9 cellular contexts compared by ENCODE assay signal in genomic region chr17:4500188-4500565, GRCh38. TPM values are rescaled to one million over a fixed set of nuclear protein-coding genes. Genes with fewer than 3 reads are reported as not detected.
DNase-seq lines count a peak whose midpoint lies in the region; ATAC-seq and TF ChIP-seq lines count a peak whose summit lies in the region.
"Had no signal": no experiment of that assay in that cellular context is flagged by ENCODE, and none has a peak within 500 bp of the region (broad histone marks: within the 10 kb centered on the region; RNA-seq: fewer than 3 reads in every experiment).

No MANE protein-coding gene starts in this region.

- no peak for DNase-seq in activated CD8-positive, alpha-beta memory T cell treated with anti-CD3 and anti-CD28 coated beads, Interleukin-2, amount 10 ng/mL, durations not matched to agents 7 days and 5 days
- no peak for DNase-seq in activated CD8-positive, alpha-beta memory T cell treated with anti-CD3 and anti-CD28 coated beads, Interleukin-2, amount 50 U/mL, for 4 hours
- no peak for DNase-seq in activated T-helper 2 cell treated with anti-CD3 and anti-CD28 coated beads, Interferon-gamma antibody, Interleukin-2, Interleukin-4, amounts not matched to agents 10 μg/mL and 5 μg/mL and 100 μg/mL, durations not matched to agents 14 hours and 24 hours and 36 hours (ENCODE audit: low spot score)
- no peak for DNase-seq in lung (ENCODE audit: low spot score)
- no peak for DNase-seq in thoracic aorta (ENCODE audit: low spot score)
- no peak for DNase-seq in medulla oblongata (ENCODE audit: extremely low spot score)
- no peak for DNase-seq in NCI-H2081 (lab: John Stamatoyannopoulos, UW)

- TF ChIP-seq CTCF in lung (IDR thresholded peaks at IDR 0.05; ENCODE audit: control extremely low read depth, extremely low read depth) (no peak), thoracic aorta (IDR thresholded peaks at IDR 0.05) (no peak)

- no peaks in the 10 kb centered on the region for H3K27me3 ChIP-seq in lung (ENCODE audit: control insufficient read depth, insufficient read depth)
- H3K27me3 ChIP-seq in thoracic aorta (replicated peaks; ENCODE audit: insufficient read depth): no peaks in the 10 kb centered on the region

- peak overlapping the region in 1 of 2 donors; percentile 27 for H3K27ac ChIP-seq in lung (ENCODE audit: low read depth in 1 of 2, low read length in 1 of 2)
- no peak overlapping the region for H3K27ac ChIP-seq in thoracic aorta

- no peak overlapping the region for H3K27ac Mint-ChIP-seq in activated CD8-positive, alpha-beta memory T cell treated with anti-CD3 and anti-CD28 coated beads, Interleukin-2, amount 10 ng/mL, durations not matched to agents 7 days and 5 days
- H3K27ac Mint-ChIP-seq in activated T-helper 2 cell treated with anti-CD3 and anti-CD28 coated beads, Interferon-gamma antibody, Interleukin-2, Interleukin-4, amounts not matched to agents 10 μg/mL and 5 μg/mL and 100 μg/mL, durations not matched to agents 14 hours and 24 hours and 36 hours: no peak overlapping the region

- no peaks in the 10 kb centered on the region for H3K36me3 Mint-ChIP-seq in activated CD8-positive, alpha-beta memory T cell treated with anti-CD3 and anti-CD28 coated beads, Interleukin-2, amount 10 ng/mL, durations not matched to agents 7 days and 5 days
- no peaks in the 10 kb centered on the region for H3K36me3 Mint-ChIP-seq in activated T-helper 2 cell treated with anti-CD3 and anti-CD28 coated beads, Interferon-gamma antibody, Interleukin-2, Interleukin-4, amounts not matched to agents 10 μg/mL and 5 μg/mL and 100 μg/mL, durations not matched to agents 14 hours and 24 hours and 36 hours (ENCODE audit: low read depth)

- no peaks in the 10 kb centered on the region for H3K9me3 Mint-ChIP-seq in activated CD8-positive, alpha-beta memory T cell treated with anti-CD3 and anti-CD28 coated beads, Interleukin-2, amount 10 ng/mL, durations not matched to agents 7 days and 5 days (ENCODE audit: low read depth)
- no peaks in the 10 kb centered on the region for H3K9me3 Mint-ChIP-seq in activated T-helper 2 cell treated with anti-CD3 and anti-CD28 coated beads, Interferon-gamma antibody, Interleukin-2, Interleukin-4, amounts not matched to agents 10 μg/mL and 5 μg/mL and 100 μg/mL, durations not matched to agents 14 hours and 24 hours and 36 hours

- peaks cover 47% of the 10 kb centered on the region for H3K27me3 Mint-ChIP-seq in activated CD8-positive, alpha-beta memory T cell treated with anti-CD3 and anti-CD28 coated beads, Interleukin-2, amount 10 ng/mL, durations not matched to agents 7 days and 5 days
- H3K27me3 Mint-ChIP-seq in activated T-helper 2 cell treated with anti-CD3 and anti-CD28 coated beads, Interferon-gamma antibody, Interleukin-2, Interleukin-4, amounts not matched to agents 10 μg/mL and 5 μg/mL and 100 μg/mL, durations not matched to agents 14 hours and 24 hours and 36 hours (ENCODE audit: low read depth): peaks cover 36% of the 10 kb centered on the region

- H3K9me3 ChIP-seq in lung (ENCODE audit: control insufficient read depth in 2 of 2, insufficient read depth in 1 of 2, low read length in 1 of 2) (no peaks in the 10 kb centered on the region), thoracic aorta (no peaks in the 10 kb centered on the region)

- CTCF ChIA-PET in activated CD8-positive, alpha-beta memory T cell treated with anti-CD3 and anti-CD28 coated beads, Interleukin-2, amount 10 ng/mL, durations not matched to agents 7 days and 5 days (lab: Charles Lee): interaction anchor here (0.7 to 3.9 kb wide), 5 partner anchors 9 to 81 kb away, joined by 3 to 22 read pairs (median 3); no protein-coding TSS in a partner anchor

- H3K36me3 ChIP-seq in lung (ENCODE audit: control insufficient read depth in 2 of 2, insufficient read depth in 2 of 2, low read length in 2 of 2) (no peaks in the 10 kb centered on the region), thoracic aorta (no peaks in the 10 kb centered on the region)

- H3K4me3 Mint-ChIP-seq in activated CD8-positive, alpha-beta memory T cell treated with anti-CD3 and anti-CD28 coated beads, Interleukin-2, amount 10 ng/mL, durations not matched to agents 7 days and 5 days: peak overlapping the region; percentile 63
- H3K4me3 Mint-ChIP-seq in activated T-helper 2 cell treated with anti-CD3 and anti-CD28 coated beads, Interferon-gamma antibody, Interleukin-2, Interleukin-4, amounts not matched to agents 10 μg/mL and 5 μg/mL and 100 μg/mL, durations not matched to agents 14 hours and 24 hours and 36 hours (ENCODE audit: low read depth): peak overlapping the region; percentile 13

- peaks cover 39% of the 10 kb centered on the region for H3K4me1 Mint-ChIP-seq in activated CD8-positive, alpha-beta memory T cell treated with anti-CD3 and anti-CD28 coated beads, Interleukin-2, amount 10 ng/mL, durations not matched to agents 7 days and 5 days
- H3K4me1 Mint-ChIP-seq in activated T-helper 2 cell treated with anti-CD3 and anti-CD28 coated beads, Interferon-gamma antibody, Interleukin-2, Interleukin-4, amounts not matched to agents 10 μg/mL and 5 μg/mL and 100 μg/mL, durations not matched to agents 14 hours and 24 hours and 36 hours (ENCODE audit: low read depth): peaks cover 23% of the 10 kb centered on the region

- ATAC-seq in activated CD8-positive, alpha-beta memory T cell treated with anti-CD3 and anti-CD28 coated beads, Interleukin-2, amount 10 ng/mL, durations not matched to agents 7 days and 5 days: no peak
- ATAC-seq in lung (ENCODE audit: insufficient read depth, low FRiP score) (no peak), thoracic aorta (ENCODE audit: insufficient number of reproducible peaks, low FRiP score, low read depth) (no peak), HG03565 (IDR thresholded peaks at IDR 0.05; ENCODE audit: unreplicated experiment) (no peak)

- 2 to 13% methylated on average over 7 of the region's 7 CpGs for WGBS in lung, 2 donors

- H3K4me3 ChIP-seq in lung (peak overlapping the region; percentile 66), thoracic aorta (peak overlapping the region; percentile 69)

- intact Hi-C loops in activated T-helper 2 cell treated with anti-CD3 and anti-CD28 coated beads, Interferon-gamma antibody, Interleukin-2, Interleukin-4, amounts not matched to agents 10 μg/mL and 5 μg/mL and 100 μg/mL, durations not matched to agents 14 hours and 24 hours and 36 hours (cut with micrococcal nuclease): no loop called here

- H3K4me1 ChIP-seq in lung (ENCODE audit: control insufficient read depth in 2 of 2, insufficient read depth in 2 of 2, low read length in 2 of 2): peaks cover 0 to 24% of the 10 kb centered on the region in 2 donors
- H3K4me1 ChIP-seq in thoracic aorta (ENCODE audit: control insufficient read depth in 1 of 2, low read depth in 2 of 2): peaks cover 23 to 35% of the 10 kb centered on the region in 2 donors

RNA-seq across cellular contexts. Expression of gene SPNS2, which starts 1.5 kb away (rescaled TPM):
- 1 to 10 TPM; 1.1 to 1.9 TPM for total RNA-seq in activated CD8-positive, alpha-beta memory T cell treated with anti-CD3 and anti-CD28 coated beads, Interleukin-2, amount 10 ng/mL, durations not matched to agents 7 days and 5 days
- total RNA-seq in activated T-helper 2 cell treated with anti-CD3 and anti-CD28 coated beads, Interferon-gamma antibody, Interleukin-2, Interleukin-4, amounts not matched to agents 10 μg/mL and 5 μg/mL and 100 μg/mL, durations not matched to agents 14 hours and 24 hours and 36 hours: 0.09 and 0.16 TPM in 2 replicates
- total RNA-seq in lung: 10 to 100 TPM; 26.8 to 32.1 TPM
- polyA plus RNA-seq in lung: 10 to 100 TPM; 53.0 to 60.1 TPM
- 10 to 100 TPM in 1 of 2 donors, 1 to 10 TPM in 1; 9.1 to 23.9 TPM for total RNA-seq in thoracic aorta
- total RNA-seq: RPMI7951 had no signal

RNA-seq across cellular contexts. Expression of gene MYBBP1A, which starts 55.0 kb away (rescaled TPM):
- 10 to 100 TPM; 72.4 to 94.3 TPM for total RNA-seq in activated CD8-positive, alpha-beta memory T cell treated with anti-CD3 and anti-CD28 coated beads, Interleukin-2, amount 10 ng/mL, durations not matched to agents 7 days and 5 days
- 136 and 137 TPM in 2 replicates for total RNA-seq in activated T-helper 2 cell treated with anti-CD3 and anti-CD28 coated beads, Interferon-gamma antibody, Interleukin-2, Interleukin-4, amounts not matched to agents 10 μg/mL and 5 μg/mL and 100 μg/mL, durations not matched to agents 14 hours and 24 hours and 36 hours
- 10 to 100 TPM; 21.2 to 71.7 TPM for total RNA-seq in lung
- polyA plus RNA-seq in lung: 10 to 100 TPM; 34.2 to 34.7 TPM
- total RNA-seq in thoracic aorta: 10 to 100 TPM; 47.4 to 92.6 TPM
